1 cellular context compared by ENCODE assay signal in the genomic region with DNA sequence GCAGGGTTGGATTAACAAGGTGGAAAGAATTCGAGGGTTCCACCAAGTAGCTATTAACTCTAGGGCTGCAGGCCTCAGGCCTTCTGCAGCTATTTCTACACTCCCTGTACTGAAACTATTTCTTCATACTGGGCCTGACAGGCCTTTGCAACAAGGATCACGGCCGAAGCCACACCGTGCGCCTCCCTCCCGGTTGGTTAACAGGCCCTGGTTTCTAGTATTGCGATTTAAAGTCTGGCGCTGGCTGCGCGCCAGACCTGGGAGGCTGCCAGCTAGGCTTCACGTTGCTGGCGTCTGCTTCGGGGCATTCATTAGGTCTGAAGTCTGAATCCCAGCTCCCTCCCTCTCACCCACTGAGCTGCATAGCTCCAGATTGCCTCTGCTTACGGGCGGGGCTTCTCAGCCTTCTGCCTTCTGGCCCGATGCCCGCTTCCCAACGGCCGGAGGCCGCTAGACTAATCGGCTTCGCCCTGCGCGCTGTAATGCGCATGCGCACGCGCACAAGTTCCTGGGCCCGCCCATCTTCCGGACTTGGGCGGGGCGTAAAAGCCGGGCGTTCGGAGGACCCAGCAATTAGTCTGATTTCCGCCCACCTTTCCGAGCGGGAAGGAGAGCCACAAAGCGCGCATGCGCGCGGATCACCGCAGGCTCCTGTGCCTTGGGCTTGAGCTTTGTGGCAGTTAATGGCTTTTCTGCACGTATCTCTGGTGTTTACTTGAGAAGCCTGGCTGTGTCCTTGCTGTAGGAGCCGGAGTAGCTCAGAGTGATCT.
TF ChIP-seq lines count a peak whose summit lies in the region.

No MANE protein-coding gene starts in this region.

TF ChIP-seq in K562, 482 proteins besides CTCF, POLR2A, EP300 and RAD21 (continued from another document and continues in another):
- TF ChIP-seq, protein P1, sequence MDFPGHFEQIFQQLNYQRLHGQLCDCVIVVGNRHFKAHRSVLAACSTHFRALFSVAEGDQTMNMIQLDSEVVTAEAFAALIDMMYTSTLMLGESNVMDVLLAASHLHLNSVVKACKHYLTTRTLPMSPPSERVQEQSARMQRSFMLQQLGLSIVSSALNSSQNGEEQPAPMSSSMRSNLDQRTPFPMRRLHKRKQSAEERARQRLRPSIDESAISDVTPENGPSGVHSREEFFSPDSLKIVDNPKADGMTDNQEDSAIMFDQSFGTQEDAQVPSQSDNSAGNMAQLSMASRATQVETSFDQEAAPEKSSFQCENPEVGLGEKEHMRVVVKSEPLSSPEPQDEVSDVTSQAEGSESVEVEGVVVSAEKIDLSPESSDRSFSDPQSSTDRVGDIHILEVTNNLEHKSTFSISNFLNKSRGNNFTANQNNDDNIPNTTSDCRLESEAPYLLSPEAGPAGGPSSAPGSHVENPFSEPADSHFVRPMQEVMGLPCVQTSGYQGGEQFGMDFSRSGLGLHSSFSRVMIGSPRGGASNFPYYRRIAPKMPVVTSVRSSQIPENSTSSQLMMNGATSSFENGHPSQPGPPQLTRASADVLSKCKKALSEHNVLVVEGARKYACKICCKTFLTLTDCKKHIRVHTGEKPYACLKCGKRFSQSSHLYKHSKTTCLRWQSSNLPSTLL (IDR thresholded peaks at IDR 0.05): no peak
- TF ChIP-seq ARHGAP35 (IDR thresholded peaks at IDR 0.05; ENCODE audit: partially characterized antibody): no peak
- no peak for TF ChIP-seq YBX1 (IDR thresholded peaks at IDR 0.05)
- no peak for TF ChIP-seq PHB2 (IDR thresholded peaks at IDR 0.05; ENCODE audit: low read depth)
- no peak for TF ChIP-seq ZBTB8A (IDR thresholded peaks at IDR 0.05; ENCODE audit: partially characterized antibody)
- no peak for TF ChIP-seq KDM5B (IDR thresholded peaks at IDR 0.05; ENCODE audit: insufficient replicate concordance, low read depth, low read length)
- peak; percentile 94 for TF ChIP-seq RBFOX2 (IDR thresholded peaks at IDR 0.05; ENCODE audit: low read depth, low read length)
- TF ChIP-seq, protein P2, sequence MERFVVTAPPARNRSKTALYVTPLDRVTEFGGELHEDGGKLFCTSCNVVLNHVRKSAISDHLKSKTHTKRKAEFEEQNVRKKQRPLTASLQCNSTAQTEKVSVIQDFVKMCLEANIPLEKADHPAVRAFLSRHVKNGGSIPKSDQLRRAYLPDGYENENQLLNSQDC (CRISPR knock-in tag; IDR thresholded peaks at IDR 0.05): no peak
- TF ChIP-seq, protein P3, sequence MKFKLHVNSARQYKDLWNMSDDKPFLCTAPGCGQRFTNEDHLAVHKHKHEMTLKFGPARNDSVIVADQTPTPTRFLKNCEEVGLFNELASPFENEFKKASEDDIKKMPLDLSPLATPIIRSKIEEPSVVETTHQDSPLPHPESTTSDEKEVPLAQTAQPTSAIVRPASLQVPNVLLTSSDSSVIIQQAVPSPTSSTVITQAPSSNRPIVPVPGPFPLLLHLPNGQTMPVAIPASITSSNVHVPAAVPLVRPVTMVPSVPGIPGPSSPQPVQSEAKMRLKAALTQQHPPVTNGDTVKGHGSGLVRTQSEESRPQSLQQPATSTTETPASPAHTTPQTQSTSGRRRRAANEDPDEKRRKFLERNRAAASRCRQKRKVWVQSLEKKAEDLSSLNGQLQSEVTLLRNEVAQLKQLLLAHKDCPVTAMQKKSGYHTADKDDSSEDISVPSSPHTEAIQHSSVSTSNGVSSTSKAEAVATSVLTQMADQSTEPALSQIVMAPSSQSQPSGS (CRISPR knock-in tag; IDR thresholded peaks at IDR 0.05): no peak
- no peak for TF ChIP-seq XRCC3 (IDR thresholded peaks at IDR 0.05)
- no peak for TF ChIP-seq BRF1 (IDR thresholded peaks at IDR 0.05; ENCODE audit: borderline replicate concordance, extremely low read depth, insufficient read length)
- TF ChIP-seq U2AF1 (optimal IDR thresholded peaks at IDR 0.05; ENCODE audit: low read depth, low read length): no peak
- no peak for TF ChIP-seq ZNF75A (CRISPR knock-in tag; IDR thresholded peaks at IDR 0.05)
- TF ChIP-seq ZNF184 (CRISPR knock-in tag; IDR thresholded peaks at IDR 0.05): no peak
- TF ChIP-seq MECOM (CRISPR knock-in tag; IDR thresholded peaks at IDR 0.05): no peak
- TF ChIP-seq FOXJ3 (CRISPR knock-in tag; IDR thresholded peaks at IDR 0.05): no peak
- TF ChIP-seq EP400 (IDR thresholded peaks at IDR 0.05): peak; percentile 55
- TF ChIP-seq ATF7 (IDR thresholded peaks at IDR 0.05): peak; percentile 56
- TF ChIP-seq, protein P4, sequence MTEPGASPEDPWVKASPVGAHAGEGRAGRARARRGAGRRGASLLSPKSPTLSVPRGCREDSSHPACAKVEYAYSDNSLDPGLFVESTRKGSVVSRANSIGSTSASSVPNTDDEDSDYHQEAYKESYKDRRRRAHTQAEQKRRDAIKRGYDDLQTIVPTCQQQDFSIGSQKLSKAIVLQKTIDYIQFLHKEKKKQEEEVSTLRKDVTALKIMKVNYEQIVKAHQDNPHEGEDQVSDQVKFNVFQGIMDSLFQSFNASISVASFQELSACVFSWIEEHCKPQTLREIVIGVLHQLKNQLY (CRISPR knock-in tag; conservative IDR thresholded peaks at IDR 0.05): no peak
- TF ChIP-seq, protein P5, sequence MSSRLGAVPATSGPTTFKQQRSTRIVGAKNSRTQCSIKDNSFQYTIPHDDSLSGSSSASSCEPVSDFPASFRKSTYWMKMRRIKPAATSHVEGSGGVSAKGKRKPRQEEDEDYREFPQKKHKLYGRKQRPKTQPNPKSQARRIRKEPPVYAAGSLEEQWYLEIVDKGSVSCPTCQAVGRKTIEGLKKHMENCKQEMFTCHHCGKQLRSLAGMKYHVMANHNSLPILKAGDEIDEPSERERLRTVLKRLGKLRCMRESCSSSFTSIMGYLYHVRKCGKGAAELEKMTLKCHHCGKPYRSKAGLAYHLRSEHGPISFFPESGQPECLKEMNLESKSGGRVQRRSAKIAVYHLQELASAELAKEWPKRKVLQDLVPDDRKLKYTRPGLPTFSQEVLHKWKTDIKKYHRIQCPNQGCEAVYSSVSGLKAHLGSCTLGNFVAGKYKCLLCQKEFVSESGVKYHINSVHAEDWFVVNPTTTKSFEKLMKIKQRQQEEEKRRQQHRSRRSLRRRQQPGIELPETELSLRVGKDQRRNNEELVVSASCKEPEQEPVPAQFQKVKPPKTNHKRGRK (tag; IDR thresholded peaks at IDR 0.05): no peak
- no peak for TF ChIP-seq SNIP1 (IDR thresholded peaks at IDR 0.05; ENCODE audit: low read depth)
- TF ChIP-seq ZNF436 (CRISPR knock-in tag; IDR thresholded peaks at IDR 0.05): no peak
- TF ChIP-seq, protein P6, sequence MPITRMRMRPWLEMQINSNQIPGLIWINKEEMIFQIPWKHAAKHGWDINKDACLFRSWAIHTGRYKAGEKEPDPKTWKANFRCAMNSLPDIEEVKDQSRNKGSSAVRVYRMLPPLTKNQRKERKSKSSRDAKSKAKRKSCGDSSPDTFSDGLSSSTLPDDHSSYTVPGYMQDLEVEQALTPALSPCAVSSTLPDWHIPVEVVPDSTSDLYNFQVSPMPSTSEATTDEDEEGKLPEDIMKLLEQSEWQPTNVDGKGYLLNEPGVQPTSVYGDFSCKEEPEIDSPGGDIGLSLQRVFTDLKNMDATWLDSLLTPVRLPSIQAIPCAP (CRISPR knock-in tag; IDR thresholded peaks at IDR 0.05; ENCODE audit: borderline replicate concordance): no peak
- TF ChIP-seq U2AF2 (optimal IDR thresholded peaks at IDR 0.05; ENCODE audit: low read depth, low read length): no peak
- TF ChIP-seq, protein P7, sequence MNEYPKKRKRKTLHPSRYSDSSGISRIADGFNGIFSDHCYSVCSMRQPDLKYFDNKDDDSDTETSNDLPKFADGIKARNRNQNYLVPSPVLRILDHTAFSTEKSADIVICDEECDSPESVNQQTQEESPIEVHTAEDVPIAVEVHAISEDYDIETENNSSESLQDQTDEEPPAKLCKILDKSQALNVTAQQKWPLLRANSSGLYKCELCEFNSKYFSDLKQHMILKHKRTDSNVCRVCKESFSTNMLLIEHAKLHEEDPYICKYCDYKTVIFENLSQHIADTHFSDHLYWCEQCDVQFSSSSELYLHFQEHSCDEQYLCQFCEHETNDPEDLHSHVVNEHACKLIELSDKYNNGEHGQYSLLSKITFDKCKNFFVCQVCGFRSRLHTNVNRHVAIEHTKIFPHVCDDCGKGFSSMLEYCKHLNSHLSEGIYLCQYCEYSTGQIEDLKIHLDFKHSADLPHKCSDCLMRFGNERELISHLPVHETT (CRISPR knock-in tag; conservative IDR thresholded peaks at IDR 0.05 in 1 of 2, IDR thresholded peaks at IDR 0.05 in 1 of 2): peak in 1 of 2 experiments; percentile 55; a peak in 2 of 4 replicates
- TF ChIP-seq ZNF644 (tag; IDR thresholded peaks at IDR 0.05; ENCODE audit: low read depth): no peak
- no peak for TF ChIP-seq SNRNP70 (optimal IDR thresholded peaks at IDR 0.05; ENCODE audit: low read depth, low read length)
- TF ChIP-seq CBFB (CRISPR knock-in tag; IDR thresholded peaks at IDR 0.05): no peak
- TF ChIP-seq ASH1L (IDR thresholded peaks at IDR 0.05; ENCODE audit: borderline replicate concordance, low read depth, partially characterized antibody): no peak
- no peak for TF ChIP-seq HDGF (IDR thresholded peaks at IDR 0.05)
- TF ChIP-seq HIVEP1 (CRISPR knock-in tag; IDR thresholded peaks at IDR 0.05): no peak
- TF ChIP-seq FOXK2 (conservative IDR thresholded peaks at IDR 0.05 in 1 of 2, IDR thresholded peaks at IDR 0.05 in 1 of 2; ENCODE audit: low read depth in 2 of 2): no peak
- TF ChIP-seq CCNT2 (IDR thresholded peaks at IDR 0.05; ENCODE audit: borderline replicate concordance, extremely low read depth, insufficient read length, low read depth, low read length): no peak
- peak; percentile 76 for TF ChIP-seq ZFX (CRISPR knock-in tag; IDR thresholded peaks at IDR 0.05)
- TF ChIP-seq KAT8 (IDR thresholded peaks at IDR 0.05; ENCODE audit: low read depth): no peak
- no peak for TF ChIP-seq POLR3A (IDR thresholded peaks at IDR 0.05; ENCODE audit: borderline replicate concordance, extremely low read depth, insufficient read depth, insufficient read length)
- peak; percentile 86 for TF ChIP-seq SMAD1 (IDR thresholded peaks at IDR 0.05; ENCODE audit: low read depth, low read length, partially characterized antibody)
- no peak for TF ChIP-seq NR2F6 (CRISPR knock-in tag; IDR thresholded peaks at IDR 0.05)
- peak; percentile 24 for TF ChIP-seq RBM22 (IDR thresholded peaks at IDR 0.05; ENCODE audit: low read depth, low read length, poor library complexity, severe bottlenecking)
- TF ChIP-seq RBBP5 (IDR thresholded peaks at IDR 0.05; ENCODE audit: borderline replicate concordance, insufficient read depth, low read length, poor library complexity, severe bottlenecking): no peak
- TF ChIP-seq ZSCAN32 (CRISPR knock-in tag; IDR thresholded peaks at IDR 0.05): no peak
- TF ChIP-seq, protein P8, sequence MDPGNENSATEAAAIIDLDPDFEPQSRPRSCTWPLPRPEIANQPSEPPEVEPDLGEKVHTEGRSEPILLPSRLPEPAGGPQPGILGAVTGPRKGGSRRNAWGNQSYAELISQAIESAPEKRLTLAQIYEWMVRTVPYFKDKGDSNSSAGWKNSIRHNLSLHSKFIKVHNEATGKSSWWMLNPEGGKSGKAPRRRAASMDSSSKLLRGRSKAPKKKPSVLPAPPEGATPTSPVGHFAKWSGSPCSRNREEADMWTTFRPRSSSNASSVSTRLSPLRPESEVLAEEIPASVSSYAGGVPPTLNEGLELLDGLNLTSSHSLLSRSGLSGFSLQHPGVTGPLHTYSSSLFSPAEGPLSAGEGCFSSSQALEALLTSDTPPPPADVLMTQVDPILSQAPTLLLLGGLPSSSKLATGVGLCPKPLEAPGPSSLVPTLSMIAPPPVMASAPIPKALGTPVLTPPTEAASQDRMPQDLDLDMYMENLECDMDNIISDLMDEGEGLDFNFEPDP (CRISPR knock-in tag; IDR thresholded peaks at IDR 0.05): no peak
- no peak for TF ChIP-seq HSF4 (CRISPR knock-in tag; IDR thresholded peaks at IDR 0.05; ENCODE audit: borderline replicate concordance)
- TF ChIP-seq BRCA1 (IDR thresholded peaks at IDR 0.05): no peak
- TF ChIP-seq BRCA1 (CRISPR knock-in tag; IDR thresholded peaks at IDR 0.05): no peak
- TF ChIP-seq SREBF2 (CRISPR knock-in tag; IDR thresholded peaks at IDR 0.05): no peak
- no peak for TF ChIP-seq ILF3 (IDR thresholded peaks at IDR 0.05; ENCODE audit: borderline replicate concordance)
- TF ChIP-seq ZNF780A (CRISPR knock-in tag; IDR thresholded peaks at IDR 0.05): no peak
- TF ChIP-seq, protein P9, sequence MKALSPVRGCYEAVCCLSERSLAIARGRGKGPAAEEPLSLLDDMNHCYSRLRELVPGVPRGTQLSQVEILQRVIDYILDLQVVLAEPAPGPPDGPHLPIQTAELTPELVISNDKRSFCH (CRISPR knock-in tag; IDR thresholded peaks at IDR 0.05): no peak
- TF ChIP-seq, protein P9 (tag; IDR thresholded peaks at IDR 0.05): no peak
- TF ChIP-seq ZNF224 (CRISPR knock-in tag; IDR thresholded peaks at IDR 0.05): no peak
- no peak for TF ChIP-seq DACH1 (IDR thresholded peaks at IDR 0.05; ENCODE audit: partially characterized antibody)
- TF ChIP-seq ZNF57 (CRISPR knock-in tag; IDR thresholded peaks at IDR 0.05): no peak
- TF ChIP-seq MBD2 (IDR thresholded peaks at IDR 0.05; ENCODE audit: borderline replicate concordance, low read depth): no peak
- TF ChIP-seq ZNF445 (CRISPR knock-in tag; IDR thresholded peaks at IDR 0.05; ENCODE audit: low read depth): no peak
- TF ChIP-seq ZNF583 (CRISPR knock-in tag; IDR thresholded peaks at IDR 0.05): no peak
- TF ChIP-seq, protein P10, sequence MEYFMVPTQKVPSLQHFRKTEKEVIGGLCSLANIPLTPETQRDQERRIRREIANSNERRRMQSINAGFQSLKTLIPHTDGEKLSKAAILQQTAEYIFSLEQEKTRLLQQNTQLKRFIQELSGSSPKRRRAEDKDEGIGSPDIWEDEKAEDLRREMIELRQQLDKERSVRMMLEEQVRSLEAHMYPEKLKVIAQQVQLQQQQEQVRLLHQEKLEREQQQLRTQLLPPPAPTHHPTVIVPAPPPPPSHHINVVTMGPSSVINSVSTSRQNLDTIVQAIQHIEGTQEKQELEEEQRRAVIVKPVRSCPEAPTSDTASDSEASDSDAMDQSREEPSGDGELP (CRISPR knock-in tag; IDR thresholded peaks at IDR 0.05; ENCODE audit: borderline replicate concordance): peak; percentile 83
- no peak for TF ChIP-seq BHLHE40 (IDR thresholded peaks at IDR 0.05; ENCODE audit: low read length)
- TF ChIP-seq ZNF354B (CRISPR knock-in tag; IDR thresholded peaks at IDR 0.05): no peak
- no peak for TF ChIP-seq NR2C1 (IDR thresholded peaks at IDR 0.05)
- TF ChIP-seq NR2C1 (tag; IDR thresholded peaks at IDR 0.05): no peak
- no peak for TF ChIP-seq ZNF408 (CRISPR knock-in tag; IDR thresholded peaks at IDR 0.05; ENCODE audit: low read depth)
- TF ChIP-seq RB1 (IDR thresholded peaks at IDR 0.05; ENCODE audit: low read depth): 0 out of 2 replicates have a peak, but pooled peaks have one; percentile 21
- no peak for TF ChIP-seq ELF4 (CRISPR knock-in tag; IDR thresholded peaks at IDR 0.05)
- TF ChIP-seq, protein P11, sequence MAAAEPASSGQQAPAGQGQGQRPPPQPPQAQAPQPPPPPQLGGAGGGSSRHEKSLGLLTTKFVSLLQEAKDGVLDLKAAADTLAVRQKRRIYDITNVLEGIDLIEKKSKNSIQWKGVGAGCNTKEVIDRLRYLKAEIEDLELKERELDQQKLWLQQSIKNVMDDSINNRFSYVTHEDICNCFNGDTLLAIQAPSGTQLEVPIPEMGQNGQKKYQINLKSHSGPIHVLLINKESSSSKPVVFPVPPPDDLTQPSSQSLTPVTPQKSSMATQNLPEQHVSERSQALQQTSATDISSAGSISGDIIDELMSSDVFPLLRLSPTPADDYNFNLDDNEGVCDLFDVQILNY (CRISPR knock-in tag; IDR thresholded peaks at IDR 0.05): no peak; the same call in 1 of the 2 replicates
- TF ChIP-seq PTRF (tag; IDR thresholded peaks at IDR 0.05): no peak
- TF ChIP-seq ZNF584 (CRISPR knock-in tag; IDR thresholded peaks at IDR 0.05; ENCODE audit: low read depth): no peak
